25 cellular contexts compared by ENCODE assay signal in genomic region chr5:172050070-172050469, GRCh38. TPM values are rescaled to one million over a fixed set of nuclear protein-coding genes. Genes with fewer than 3 reads are reported as not detected.
DNase-seq lines count a peak whose midpoint lies in the region; ATAC-seq and TF ChIP-seq lines count a peak whose summit lies in the region.
"Had no signal": no experiment of that assay in that cellular context is flagged by ENCODE, and none has a peak within 500 bp of the region (broad histone marks: within the 10 kb centered on the region; RNA-seq: fewer than 3 reads in every experiment).

No MANE protein-coding gene starts in this region.

- no peak overlapping the region for H3K27ac ChIP-seq in IMR-90 (ENCODE audit: insufficient read depth, low read length)
- H3K27ac ChIP-seq in neural progenitor cell, result no peak overlapping the region
- H3K27ac ChIP-seq: A549; BLaER1 treated with 17β-estradiol and CSF1 and Interleukin-3, amounts not matched to agents 10 nM and 100 nM; PC-9; SJCRH30 had no signal

- H3K4me1 ChIP-seq in IMR-90 (ENCODE audit: control insufficient read depth, insufficient read depth, low read length), result no peaks in the 10 kb centered on the region
- H3K4me1 ChIP-seq in neural progenitor cell, result no peaks in the 10 kb centered on the region
- H3K4me1 ChIP-seq: A549, SJCRH30 had no signal

- no peak overlapping the region for H3K18ac ChIP-seq in IMR-90 (ENCODE audit: low read depth, low read length)

- no peak overlapping the region for H3K14ac ChIP-seq in IMR-90 (replicated peaks; ENCODE audit: low read depth, low read length)

- H2AK5ac ChIP-seq in IMR-90 (ENCODE audit: low read depth, low read length), result no peak overlapping the region

- no peak overlapping the region for H3K23ac ChIP-seq in IMR-90 (ENCODE audit: low read depth, low read length)

- peaks cover 4% of the 10 kb centered on the region; the same call in 1 of the 2 replicates for H3K9me1 ChIP-seq in IMR-90 (ENCODE audit: insufficient read depth, low read length)

- H3K27me3 ChIP-seq in IMR-90 (ENCODE audit: control insufficient read depth, insufficient read depth, low read length) (no peaks in the 10 kb centered on the region), neural progenitor cell (no peaks in the 10 kb centered on the region)
- H3K27me3 ChIP-seq: BLaER1 treated with 17β-estradiol and CSF1 and Interleukin-3, amounts not matched to agents 10 nM and 100 nM; SJCRH30 had no signal

- no peaks in the 10 kb centered on the region for H3F3A ChIP-seq in neural progenitor cell (ENCODE audit: low read depth)

- H3K4me3 ChIP-seq in IMR-90 (ENCODE audit: insufficient read depth, low read depth, low read length) (no peak overlapping the region), neural progenitor cell (no peak overlapping the region)
- H3K4me3 ChIP-seq: A549; BLaER1 treated with 17β-estradiol and CSF1 and Interleukin-3, amounts not matched to agents 10 nM and 100 nM; PC-9; SJCRH30 had no signal

- no CpG with 5 or more reads among the region's 4 CpGs for WGBS in IMR-90 (ENCODE audit: extremely low coverage in 2 of 2, insufficient read length in 1 of 2), 2 experiments

- POLR2A ChIA-PET in IMR-90 (lab: Charles Lee; ENCODE audit: unreplicated experiment), result no interaction called here
- POLR2A ChIA-PET in WTC11 (lab: Charles Lee), result interaction anchor here (1.0 kb wide), 1 partner anchor 10 kb away, joined by 4 read pairs; no protein-coding TSS in a partner anchor

- H3K79me1 ChIP-seq in IMR-90 (ENCODE audit: low read depth in 1 of 2, low read length in 2 of 2), result peaks cover 0 to 3% of the 10 kb centered on the region in 2 experiments; a peak in 2 of 4 replicates

- H3K4me2 ChIP-seq in IMR-90 (ENCODE audit: low read depth, low read length) (no peak overlapping the region), neural progenitor cell (no peak overlapping the region)
- H3K4me2 ChIP-seq: A549, PC-9 had no signal

- no peak for TF ChIP-seq RAD21 in IMR-90 (IDR thresholded peaks at IDR 0.05; ENCODE audit: low read length)

- no peak overlapping the region for H2AK9ac ChIP-seq in IMR-90 (replicated peaks; ENCODE audit: low read depth, low read length, poor library complexity)

- no peak overlapping the region for H2BK5ac ChIP-seq in IMR-90 (ENCODE audit: low read depth, low read length, poor library complexity, severe bottlenecking)

- no peak overlapping the region for H2BK15ac ChIP-seq in IMR-90 (ENCODE audit: low read depth, low read length)

- peaks cover 69% of the 10 kb centered on the region for H3K36me3 Mint-ChIP-seq in activated naive CD4-positive, alpha-beta T cell treated with anti-CD3 and anti-CD28 coated beads, Interleukin-2, amount 10 ng/mL, durations not matched to agents 7 days and 5 days
- peaks cover 26% of the 10 kb centered on the region for H3K36me3 Mint-ChIP-seq in activated naive CD4-positive, alpha-beta T cell treated with anti-CD3 and anti-CD28 coated beads for 36 hours (ENCODE audit: low read depth)
- peaks cover 12% of the 10 kb centered on the region for H3K36me3 Mint-ChIP-seq in WTC11
- H3K36me3 Mint-ChIP-seq in neural progenitor cell, result peaks cover 21% of the 10 kb centered on the region
- peaks cover 3 to 63% (median 41%) of the 10 kb centered on the region in 3 donors for H3K36me3 Mint-ChIP-seq in immature natural killer cell

- TF ChIP-seq CTCF in IMR-90 (conservative IDR thresholded peaks at IDR 0.05; ENCODE audit: low read depth, low read length), result no peak
- no peak for TF ChIP-seq CTCF in WTC11 (IDR thresholded peaks at IDR 0.05)
- no peak for TF ChIP-seq CTCF in neural progenitor cell (IDR thresholded peaks at IDR 0.05)

- no peaks in the 10 kb centered on the region for H3K9me3 ChIP-seq in IMR-90 (ENCODE audit: control insufficient read depth, insufficient read depth, low read length)
- H3K9me3 ChIP-seq in neural progenitor cell (ENCODE audit: low read depth), result no peaks in the 10 kb centered on the region
- H3K9me3 ChIP-seq: A549; BLaER1 treated with 17β-estradiol and CSF1 and Interleukin-3, amounts not matched to agents 10 nM and 100 nM had no signal

- intact Hi-C loops in activated naive CD4-positive, alpha-beta T cell treated with anti-CD3 and anti-CD28 coated beads for 36 hours (cut with micrococcal nuclease), result no loop called here
- intact Hi-C loops in IMR-90 (cut with micrococcal nuclease), result loop anchor here (5.0 kb wide), 1 partner anchor 232 kb away; the partner anchor contains the start of gene UBTD2

- in situ Hi-C loops in IMR-90 (cut with MboI; ENCODE audit: low sequenced_read_pairs), result no loop called here

- no peak for TF ChIP-seq POLR2A in IMR-90 (IDR thresholded peaks at IDR 0.05; ENCODE audit: low read depth, low read length)

- ATAC-seq in IMR-90 (ENCODE audit: low read depth) (no peak), WTC11 (no peak)
- ATAC-seq: A549, Right ventricle myocardium inferior, SK-N-SH treated with all-trans-retinoic acid at 6 μM for 48 hours had no signal

- no peak overlapping the region for H2BK20ac ChIP-seq in IMR-90 (ENCODE audit: low read depth, low read length)

- H3K9ac ChIP-seq in IMR-90 (ENCODE audit: low read depth, low read length), result no peak overlapping the region
- no peak overlapping the region for H3K9ac ChIP-seq in neural progenitor cell
- H3K9ac ChIP-seq: BLaER1 treated with 17β-estradiol and CSF1 and Interleukin-3, amounts not matched to agents 10 nM and 100 nM had no signal

- H4K5ac ChIP-seq in IMR-90 (ENCODE audit: low read depth, low read length), result no peak overlapping the region

- no peaks in the 10 kb centered on the region for H3K79me2 ChIP-seq in neural progenitor cell (ENCODE audit: low read depth)

- no peak for DNase-seq in activated naive CD4-positive, alpha-beta T cell treated with anti-CD3 and anti-CD28 coated beads, Interleukin-2, amount 10 ng/mL, durations not matched to agents 7 days and 5 days
- no peak for DNase-seq in activated naive CD4-positive, alpha-beta T cell treated with anti-CD3 and anti-CD28 coated beads for 36 hours
- DNase-seq in IMR-90 (no peak), WTC11 (ENCODE audit: low spot score) (no peak), neural progenitor cell (ENCODE audit: low spot score) (no peak), activated gamma-delta T cell treated with Interleukin-2 at 50 U/mL for 16 hours (no peak), immature natural killer cell (no peak)
- DNase-seq: AML-193; CD8-positive, alpha-beta memory T cell; DMS 273 treated with DMSO at 0.1 percent for 48 hours; DMS79 treated with DMSO at 0.1 percent for 48 hours; GF-D8; HCEC 1CT; NCI-H1105; NCI-H146; NCI-H1930; NCI-H2107; NCI-H524; NCI-H774; PC-9; SJCRH30 had no signal

- dilution Hi-C loops in IMR-90 (cut with HindIII; ENCODE audit: low sequenced_read_pairs, unreplicated experiment), result no loop called here

- H3K27ac Mint-ChIP-seq in activated naive CD4-positive, alpha-beta T cell treated with anti-CD3 and anti-CD28 coated beads, Interleukin-2, amount 10 ng/mL, durations not matched to agents 7 days and 5 days, result peak overlapping the region; percentile 37
- no peak overlapping the region for H3K27ac Mint-ChIP-seq in activated naive CD4-positive, alpha-beta T cell treated with anti-CD3 and anti-CD28 coated beads for 36 hours
- H3K27ac Mint-ChIP-seq in WTC11, result no peak overlapping the region
- H3K27ac Mint-ChIP-seq in neural progenitor cell, result peak overlapping the region; percentile 25
- H3K27ac Mint-ChIP-seq in immature natural killer cell, result peak overlapping the region in 2 of 6 donors; percentile 23 to 31

- no peaks in the 10 kb centered on the region for H4K20me1 ChIP-seq in IMR-90 (ENCODE audit: insufficient read depth, low read length)
- no peaks in the 10 kb centered on the region for H4K20me1 ChIP-seq in neural progenitor cell (ENCODE audit: low read depth)

- H2BK120ac ChIP-seq in IMR-90 (ENCODE audit: low read depth, low read length), result no peak overlapping the region

- H3K4me1 Mint-ChIP-seq in activated naive CD4-positive, alpha-beta T cell treated with anti-CD3 and anti-CD28 coated beads, Interleukin-2, amount 10 ng/mL, durations not matched to agents 7 days and 5 days, result no peaks in the 10 kb centered on the region
- H3K4me1 Mint-ChIP-seq in activated naive CD4-positive, alpha-beta T cell treated with anti-CD3 and anti-CD28 coated beads for 36 hours (ENCODE audit: low read depth), result peaks cover 11% of the 10 kb centered on the region
- H3K4me1 Mint-ChIP-seq in WTC11, result peaks cover 20% of the 10 kb centered on the region
- H3K4me1 Mint-ChIP-seq in neural progenitor cell, result peaks cover 22% of the 10 kb centered on the region
- peaks cover 3 to 17% of the 10 kb centered on the region in 2 donors for H3K4me1 Mint-ChIP-seq in immature natural killer cell

- no peaks in the 10 kb centered on the region for H3K9me3 Mint-ChIP-seq in activated naive CD4-positive, alpha-beta T cell treated with anti-CD3 and anti-CD28 coated beads, Interleukin-2, amount 10 ng/mL, durations not matched to agents 7 days and 5 days
- H3K9me3 Mint-ChIP-seq in activated naive CD4-positive, alpha-beta T cell treated with anti-CD3 and anti-CD28 coated beads for 36 hours, result no peaks in the 10 kb centered on the region
- H3K9me3 Mint-ChIP-seq in WTC11, result no peaks in the 10 kb centered on the region
- no peaks in the 10 kb centered on the region for H3K9me3 Mint-ChIP-seq in neural progenitor cell
- no peaks in the 10 kb centered on the region for H3K9me3 Mint-ChIP-seq in immature natural killer cell
- H3K9me3 Mint-ChIP-seq: CD8-positive, alpha-beta memory T cell had no signal

- H4K8ac ChIP-seq in IMR-90 (ENCODE audit: low read depth in 2 of 2, low read length in 2 of 2), result no peak overlapping the region

- no peak overlapping the region for H3K4me3 Mint-ChIP-seq in activated naive CD4-positive, alpha-beta T cell treated with anti-CD3 and anti-CD28 coated beads, Interleukin-2, amount 10 ng/mL, durations not matched to agents 7 days and 5 days
- H3K4me3 Mint-ChIP-seq in activated naive CD4-positive, alpha-beta T cell treated with anti-CD3 and anti-CD28 coated beads for 36 hours, result no peak overlapping the region
- H3K4me3 Mint-ChIP-seq in WTC11 (no peak overlapping the region), neural progenitor cell (no peak overlapping the region), immature natural killer cell (no peak overlapping the region)
- H3K4me3 Mint-ChIP-seq: CD8-positive, alpha-beta memory T cell had no signal

- CTCF ChIA-PET in activated naive CD4-positive, alpha-beta T cell treated with anti-CD3 and anti-CD28 coated beads, Interleukin-2, amount 10 ng/mL, durations not matched to agents 7 days and 5 days (lab: Charles Lee), result interaction anchor here (0.6 to 1.0 kb wide), 2 partner anchors 9 to 78 kb away, joined by 3 read pairs; no protein-coding TSS in a partner anchor
- CTCF ChIA-PET in activated naive CD4-positive, alpha-beta T cell treated with anti-CD3 and anti-CD28 coated beads for 36 hours (lab: Charles Lee), result interaction anchor here (0.6 to 1.5 kb wide), 3 partner anchors 9 to 206 kb away, joined by 3 to 4 read pairs (median 3); no protein-coding TSS in a partner anchor
- CTCF ChIA-PET in IMR-90 (lab: Yijun Ruan, JAX) (no interaction called here), WTC11 (lab: Charles Lee) (interaction anchor here (0.6 to 0.7 kb wide), 2 partner anchors 129 to 1151 kb away, joined by 3 read pairs; no protein-coding TSS in a partner anchor)

- no TSS peak for BruUV-seq in IMR-90 (replicated peaks; lab: Mats Ljungman, UMichigan)

- no peak overlapping the region for H3K4ac ChIP-seq in IMR-90 (ENCODE audit: low read depth, low read length)

- no peak overlapping the region for H2AFZ ChIP-seq in IMR-90 (replicated peaks; ENCODE audit: low read length, poor library complexity)
- no peak overlapping the region for H2AFZ ChIP-seq in neural progenitor cell (replicated peaks)
- H2AFZ ChIP-seq: PC-9 had no signal

- H3K36me3 ChIP-seq in IMR-90 (ENCODE audit: control insufficient read depth, insufficient read depth, low read length), result peaks cover 45% of the 10 kb centered on the region
- H3K36me3 ChIP-seq in neural progenitor cell, result no peaks in the 10 kb centered on the region

- no peak overlapping the region for H3K56ac ChIP-seq in IMR-90 (ENCODE audit: extremely low read depth, insufficient read depth, low read length)

- H3K27me3 Mint-ChIP-seq in activated naive CD4-positive, alpha-beta T cell treated with anti-CD3 and anti-CD28 coated beads, Interleukin-2, amount 10 ng/mL, durations not matched to agents 7 days and 5 days, result no peaks in the 10 kb centered on the region
- no peaks in the 10 kb centered on the region for H3K27me3 Mint-ChIP-seq in activated naive CD4-positive, alpha-beta T cell treated with anti-CD3 and anti-CD28 coated beads for 36 hours (ENCODE audit: low read depth)
- H3K27me3 Mint-ChIP-seq in WTC11 (ENCODE audit: low read depth) (no peaks in the 10 kb centered on the region), neural progenitor cell (ENCODE audit: insufficient read depth, low read depth) (peaks cover 4% of the 10 kb centered on the region), immature natural killer cell (ENCODE audit: low read depth in 3 of 3) (peaks cover 20 to 56% (median 52%) of the 10 kb centered on the region in 3 donors)

- H4K91ac ChIP-seq in IMR-90 (ENCODE audit: insufficient read depth, low read depth, low read length), result no peak overlapping the region

RNA-seq across cellular contexts. Expression of gene FBXW11, which starts 43.6 kb away (rescaled TPM):
- total RNA-seq in activated naive CD4-positive, alpha-beta T cell treated with anti-CD3 and anti-CD28 coated beads for 36 hours, result 10 to 100 TPM; 32.8 to 35.5 TPM
- 97.1 and 100 TPM in 2 replicates for total RNA-seq in IMR-90 (2012; rRNA removed)
- 29.1 and 34.3 TPM in 2 replicates for polyA plus RNA-seq in IMR-90 (2012; rRNA removed)
- polyA plus RNA-seq in IMR-90 (2012; cell fraction: cytosol; rRNA removed), result 14.9 and 17.1 TPM in 2 replicates
- 10.5 and 28.9 TPM in 2 replicates for polyA plus RNA-seq in IMR-90 (2012; cell fraction: nucleus; rRNA removed; ENCODE audit: low replicate concordance)
- total RNA-seq in WTC11 (2021), result 48.4 to 52.2 TPM (median 51.2 TPM) in 3 replicates
- total RNA-seq in neural progenitor cell (ENCODE audit: low replicate concordance), result 74.5 and 79.1 TPM in 2 replicates
- 10 to 100 TPM; 13.6 to 29.1 (median 17.8) TPM for polyA plus RNA-seq in immature natural killer cell

Comparison
In these comparisons a context has a peak if more than half of its experiments do, and no peak if none do; other contexts are left out.
1. H3K27ac Mint-ChIP-seq: peak in activated naive CD4-positive, alpha-beta T cell treated with anti-CD3 and anti-CD28 coated beads, Interleukin-2, amount 10 ng/mL, durations not matched to agents 7 days and 5 days (single experiment) and neural progenitor cell (single experiment); none in activated naive CD4-positive, alpha-beta T cell treated with anti-CD3 and anti-CD28 coated beads for 36 hours (single experiment) and WTC11 (single experiment).